In genomic region chr16:50694206-50694605, GRCh38 we compare ENCODE assay signal across 13 cellular contexts. TPM values are rescaled to one million over a fixed set of nuclear protein-coding genes. Genes with fewer than 3 reads are reported as not detected.
DNase-seq lines count a peak whose midpoint lies in the region; ATAC-seq and TF ChIP-seq lines count a peak whose summit lies in the region.
"Had no signal": no experiment of that assay in that cellular context is flagged by ENCODE, and none has a peak within 500 bp of the region (broad histone marks: within the 10 kb centered on the region; RNA-seq: fewer than 3 reads in every experiment).

No MANE protein-coding gene starts in this region.

- 94 to 100% (median 99%) methylated on average over 2 of the region's 2 CpGs for WGBS in heart left ventricle, 4 donors

- H3K4me3 Mint-ChIP-seq in T-helper 17 cell (peak overlapping the region; percentile 93), immature natural killer cell (peak overlapping the region; percentile 47 to 77 (median 73))

- H3K27me3 Mint-ChIP-seq in T-helper 17 cell (no peaks in the 10 kb centered on the region), immature natural killer cell (ENCODE audit: low read depth in 3 of 3) (peaks cover 6 to 12% (median 6%) of the 10 kb centered on the region in 3 donors)

- no peak for DNase-seq in heart left ventricle
- DNase-seq in cardiac septum (ENCODE audit: low spot score): no peak
- no peak for DNase-seq in T-helper 17 cell
- DNase-seq in immature natural killer cell: no peak
- DNase-seq in upper lobe of right lung: no peak
- DNase-seq in left lobe of liver (ENCODE audit: low spot score): no peak
- DNase-seq in NCI-H187 (lab: John Stamatoyannopoulos, UW): no peak
- DNase-seq in activated CD4-positive, alpha-beta T cell treated with anti-CD3 and anti-CD28 coated beads, Interleukin-2, amount 50 U/mL, for 4 hours: no peak
- DNase-seq: AML-193, Peyer's patch, transverse colon had no signal

- intact Hi-C loops in heart left ventricle (cut with DNase I): loop anchor here in 1 of 10 donors (10.0 kb wide), 1 partner anchor 51 kb away; the partner anchor contains the start of gene CYLD
- intact Hi-C loops in cardiac septum (cut with DNase I): no loop called here
- intact Hi-C loops in upper lobe of right lung (cut with DNase I): no loop called here

- H3K27ac Mint-ChIP-seq in T-helper 17 cell (peak overlapping the region; percentile 98), immature natural killer cell (peak overlapping the region in 5 of 6 donors; percentile 15 to 98 (median 42))

- H3K36me3 ChIP-seq in heart left ventricle (no peaks in the 10 kb centered on the region), upper lobe of right lung (no peaks in the 10 kb centered on the region)
- H3K36me3 ChIP-seq: pancreas, Peyer's patch, transverse colon had no signal

- no peaks in the 10 kb centered on the region for H3K9me3 ChIP-seq in heart left ventricle
- no peaks in the 10 kb centered on the region for H3K9me3 ChIP-seq in T-helper 17 cell (ENCODE audit: control insufficient read depth, low read length, poor library complexity, severe bottlenecking)
- H3K9me3 ChIP-seq in upper lobe of right lung: no peaks in the 10 kb centered on the region
- H3K9me3 ChIP-seq: pancreas, Peyer's patch, transverse colon had no signal

- H3K36me3 Mint-ChIP-seq in T-helper 17 cell (ENCODE audit: low read depth) (peaks cover 3% of the 10 kb centered on the region), immature natural killer cell (peaks cover 0 to 3% (median 0%) of the 10 kb centered on the region in 3 donors)

- H3K4me1 ChIP-seq in heart left ventricle (peaks cover 4 to 55% (median 26%) of the 10 kb centered on the region in 12 donors), upper lobe of right lung (peaks cover 33% of the 10 kb centered on the region)

- ATAC-seq in heart left ventricle (no peak), T-helper 17 cell (no peak), upper lobe of right lung (no peak), left lobe of liver (no peak)

- peaks cover 62% of the 10 kb centered on the region for H3K4me1 Mint-ChIP-seq in T-helper 17 cell
- H3K4me1 Mint-ChIP-seq in immature natural killer cell: peaks cover 51 to 61% of the 10 kb centered on the region in 2 donors

- no peaks in the 10 kb centered on the region for H3K9me3 Mint-ChIP-seq in immature natural killer cell

- no peak for TF ChIP-seq CTCF in heart left ventricle (IDR thresholded peaks at IDR 0.05)
- no peak for TF ChIP-seq CTCF in upper lobe of right lung (IDR thresholded peaks at IDR 0.05)

- peak overlapping the region in 7 of 12 donors; percentile 47 to 75 (median 52) for H3K4me3 ChIP-seq in heart left ventricle
- peak overlapping the region; percentile 48 for H3K4me3 ChIP-seq in upper lobe of right lung

- no peak for TF ChIP-seq POLR2A in heart left ventricle (IDR thresholded peaks at IDR 0.05)

- H3K27me3 ChIP-seq in heart left ventricle: peaks cover 0 to 4% (median 0%) of the 10 kb centered on the region in 9 donors
- no peaks in the 10 kb centered on the region for H3K27me3 ChIP-seq in upper lobe of right lung
- H3K27me3 ChIP-seq: pancreas, Peyer's patch, transverse colon had no signal

- H3K27ac ChIP-seq in heart left ventricle (peak overlapping the region in 1 of 12 donors; percentile 91), upper lobe of right lung (no peak overlapping the region)
- H3K27ac ChIP-seq: pancreas had no signal

RNA-seq across cellular contexts. Expression of gene NOD2, which starts 0.8 kb away (rescaled TPM):
- total RNA-seq in heart left ventricle (1 to 10 TPM in 4 of 9 donors, under 1 TPM in 5; 0.21 to 6.5 (median 0.91) TPM), cardiac septum (0.40 TPM), T-helper 17 cell (10 to 100 TPM in 1 of 2 donors, 1 to 10 TPM in 1; 9.4 to 16.6 TPM), upper lobe of right lung (4.2 TPM), left lobe of liver (0.68 TPM)
- polyA plus RNA-seq in heart left ventricle (under 1 TPM; 0.46 to 0.71 TPM), immature natural killer cell (1 to 10 TPM in 1 of 3 donors, under 1 TPM in 1, not detected in 1; 0.76 to 1.5 TPM)

RNA-seq across cellular contexts. Expression of gene SNX20, which starts 13.1 kb away (rescaled TPM):
- total RNA-seq in heart left ventricle: 10 to 100 TPM in 1 of 9 donors, 1 to 10 TPM in 1, under 1 TPM in 7; 0.37 to 11.9 (median 0.67) TPM
- under 1 TPM; 0.27 to 0.54 TPM for polyA plus RNA-seq in heart left ventricle
- 0.75 TPM for total RNA-seq in cardiac septum
- 10 to 100 TPM; 44.0 to 58.9 TPM for total RNA-seq in T-helper 17 cell
- polyA plus RNA-seq in immature natural killer cell: 10 to 100 TPM; 28.7 to 74.9 (median 30.9) TPM
- 9.2 TPM for total RNA-seq in upper lobe of right lung
- total RNA-seq in left lobe of liver: 0.53 TPM
- total RNA-seq: epithelial cell of proximal tubule had no signal

RNA-seq across cellular contexts. Expression of gene CYLD, which starts 47.7 kb away (rescaled TPM):
- total RNA-seq in heart left ventricle (10 to 100 TPM; 20.2 to 68.8 (median 40.0) TPM), cardiac septum (39.5 TPM), T-helper 17 cell (100 to 1,000 TPM; 411 to 412 TPM), upper lobe of right lung (48.3 TPM), left lobe of liver (14.4 TPM)
- polyA plus RNA-seq in heart left ventricle (10 to 100 TPM in 1 of 2 donors, 1 to 10 TPM in 1; 7.5 to 34.9 TPM), immature natural killer cell (100 to 1,000 TPM in 1 of 3 donors, 10 to 100 TPM in 2; 65.7 to 102 (median 66.1) TPM)
